In the genomic region with DNA sequence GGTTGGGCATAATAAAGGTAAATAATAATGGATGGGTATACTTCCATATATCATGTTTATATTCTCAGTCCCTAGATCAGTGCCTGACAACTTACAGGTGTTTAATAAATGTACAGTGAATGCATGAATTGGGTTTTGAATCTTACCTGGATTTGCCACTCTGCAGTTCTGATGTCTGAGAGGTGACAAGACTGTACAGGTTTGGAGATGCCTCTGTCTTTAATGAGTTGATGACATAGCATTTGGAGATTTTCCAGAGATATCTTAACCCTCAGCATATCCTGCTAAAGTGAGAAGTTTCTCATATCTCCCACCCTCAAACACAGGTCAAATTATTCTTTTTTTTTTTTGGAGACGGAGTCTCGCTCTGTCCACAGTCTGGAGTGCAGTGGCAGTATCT, we compare ENCODE assay signal across 15 cellular contexts. TPM values are rescaled to one million over a fixed set of nuclear protein-coding genes. Genes with fewer than 3 reads are reported as not detected.
DNase-seq lines count a peak whose midpoint lies in the region; ATAC-seq and TF ChIP-seq lines count a peak whose summit lies in the region.
"Had no signal": no experiment of that assay in that cellular context is flagged by ENCODE, and none has a peak within 500 bp of the region (broad histone marks: within the 10 kb centered on the region; RNA-seq: fewer than 3 reads in every experiment).

No MANE protein-coding gene starts in this region.

- H3K27ac ChIP-seq in neutrophil, result peak overlapping the region; percentile 88
- H3K27ac ChIP-seq in gastrocnemius medialis, result no peak overlapping the region

- peaks cover 3% of the 10 kb centered on the region for H3K36me3 Mint-ChIP-seq in activated CD4-positive, alpha-beta T cell treated with anti-CD3 and anti-CD28 coated beads, Interleukin-2, amount 10 ng/mL, durations not matched to agents 7 days and 5 days (ENCODE audit: low read depth)

- H3K27me3 Mint-ChIP-seq in activated CD4-positive, alpha-beta T cell treated with anti-CD3 and anti-CD28 coated beads, Interleukin-2, amount 10 ng/mL, durations not matched to agents 7 days and 5 days, result peaks cover 12% of the 10 kb centered on the region

- H3K4me1 ChIP-seq in endocrine pancreas (ENCODE audit: control insufficient read depth, insufficient read depth, low read length) (peaks cover 5% of the 10 kb centered on the region), neutrophil (ENCODE audit: control insufficient read depth in 1 of 2, insufficient read depth in 1 of 2, low read depth in 1 of 2, low read length in 1 of 2) (peaks cover 48 to 52% of the 10 kb centered on the region in 2 experiments), gastrocnemius medialis (peaks cover 19 to 22% of the 10 kb centered on the region in 2 donors)

- no peak for DNase-seq in activated CD4-positive, alpha-beta T cell treated with anti-CD3 and anti-CD28 coated beads, Interleukin-2, amount 10 ng/mL, durations not matched to agents 7 days and 5 days
- no peak for DNase-seq in activated CD4-positive, alpha-beta T cell treated with anti-CD3 and anti-CD28 coated beads for 4 hours
- DNase-seq in NCI-H69 (lab: John Stamatoyannopoulos, UW) (peak; percentile 15), dedifferentiated amniotic fluid mesenchymal stem cell (ENCODE audit: extremely low spot score) (no peak), NCI-H774 (lab: John Stamatoyannopoulos, UW) (no peak), gastrocnemius medialis (no peak)
- DNase-seq: ACHN; amniotic stem cell; DMS79 treated with DMSO at 0.1 percent for 48 hours; effector CD8-positive, alpha-beta T cell; left lung; NCI-H2171; stimulated activated CD4-positive, alpha-beta T cell treated with anti-CD3 and anti-CD28 coated beads, Interleukin-15, amount 100 ng/mL, for 24 hours had no signal

- no peaks in the 10 kb centered on the region for H3K9me3 Mint-ChIP-seq in activated CD4-positive, alpha-beta T cell treated with anti-CD3 and anti-CD28 coated beads, Interleukin-2, amount 10 ng/mL, durations not matched to agents 7 days and 5 days

- intact Hi-C loops in gastrocnemius medialis (cut with DNase I; ENCODE audit: low total_unique reads), result no loop called here

- no peaks in the 10 kb centered on the region for H3K9me3 ChIP-seq in endocrine pancreas (ENCODE audit: control insufficient read depth, low read length)
- H3K9me3 ChIP-seq in neutrophil, result no peaks in the 10 kb centered on the region
- H3K9me3 ChIP-seq in gastrocnemius medialis, result no peaks in the 10 kb centered on the region
- H3K9me3 ChIP-seq: left lung had no signal

- CTCF ChIA-PET in activated CD4-positive, alpha-beta T cell treated with anti-CD3 and anti-CD28 coated beads, Interleukin-2, amount 10 ng/mL, durations not matched to agents 7 days and 5 days (lab: Charles Lee), result interaction anchor here (0.8 to 1.4 kb wide), 3 partner anchors 12 to 30 kb away, joined by 3 to 5 read pairs (median 4); no protein-coding TSS in a partner anchor

- H3K4me3 ChIP-seq in endocrine pancreas (ENCODE audit: control insufficient read depth, insufficient read depth, low read length) (peak overlapping the region; percentile 46), neutrophil (ENCODE audit: low read depth in 1 of 2, low read length in 1 of 2) (peak overlapping the region; percentile 75 to 97), gastrocnemius medialis (peak overlapping the region in 1 of 4 donors; percentile 94)

- ATAC-seq in gastrocnemius medialis, result no peak
- ATAC-seq: left lung had no signal

- H3K27ac Mint-ChIP-seq in activated CD4-positive, alpha-beta T cell treated with anti-CD3 and anti-CD28 coated beads, Interleukin-2, amount 10 ng/mL, durations not matched to agents 7 days and 5 days, result no peak overlapping the region

- in situ Hi-C loops in gastrocnemius medialis (cut with MboI; ENCODE audit: low sequenced_read_pairs in 4 of 4), result loop anchor here in 1 of 4 donors (10.0 kb wide), 1 partner anchor 74 kb away; no protein-coding TSS in a partner anchor

- no peak for TF ChIP-seq POLR2A in gastrocnemius medialis (IDR thresholded peaks at IDR 0.05)

- no peaks in the 10 kb centered on the region for H3K27me3 ChIP-seq in endocrine pancreas (ENCODE audit: control insufficient read depth, insufficient read depth, low read length)
- no peaks in the 10 kb centered on the region for H3K27me3 ChIP-seq in neutrophil
- H3K27me3 ChIP-seq in gastrocnemius medialis, result no peaks in the 10 kb centered on the region
- H3K27me3 ChIP-seq: left lung had no signal

- no peak overlapping the region for H3K9ac ChIP-seq in endocrine pancreas (ENCODE audit: control insufficient read depth, insufficient read depth, low read length)

- peak overlapping the region; percentile 17 for H3K4me3 Mint-ChIP-seq in activated CD4-positive, alpha-beta T cell treated with anti-CD3 and anti-CD28 coated beads, Interleukin-2, amount 10 ng/mL, durations not matched to agents 7 days and 5 days

- POLR2A ChIA-PET in activated CD4-positive, alpha-beta T cell treated with anti-CD3 and anti-CD28 coated beads, Interleukin-2, amount 10 ng/mL, durations not matched to agents 7 days and 5 days (lab: Charles Lee), result no interaction called here

- peaks cover 31% of the 10 kb centered on the region for H3K4me1 Mint-ChIP-seq in activated CD4-positive, alpha-beta T cell treated with anti-CD3 and anti-CD28 coated beads, Interleukin-2, amount 10 ng/mL, durations not matched to agents 7 days and 5 days

- no peak for TF ChIP-seq CTCF in neutrophil (IDR thresholded peaks at IDR 0.05)
- TF ChIP-seq CTCF in gastrocnemius medialis (IDR thresholded peaks at IDR 0.05 in 4 of 5, conservative IDR thresholded peaks at IDR 0.05 in 1 of 5), result no peak

- H3K36me3 ChIP-seq in endocrine pancreas (ENCODE audit: control insufficient read depth, insufficient read depth, low read length), result no peaks in the 10 kb centered on the region
- no peaks in the 10 kb centered on the region for H3K36me3 ChIP-seq in neutrophil
- no peaks in the 10 kb centered on the region for H3K36me3 ChIP-seq in gastrocnemius medialis
- H3K36me3 ChIP-seq: left lung had no signal

RNA-seq across cellular contexts. Expression of a gene that starts 2.2 kb away (rescaled TPM):
- 1 to 10 TPM; 8.4 to 8.8 TPM for total RNA-seq in activated CD4-positive, alpha-beta T cell treated with anti-CD3 and anti-CD28 coated beads, Interleukin-2, amount 10 ng/mL, durations not matched to agents 7 days and 5 days
- 1 to 10 TPM; 5.3 to 8.6 (median 7.0) TPM for total RNA-seq in gastrocnemius medialis

RNA-seq across cellular contexts. Expression of a gene that starts 3.5 kb away (rescaled TPM):
- total RNA-seq in activated CD4-positive, alpha-beta T cell treated with anti-CD3 and anti-CD28 coated beads, Interleukin-2, amount 10 ng/mL, durations not matched to agents 7 days and 5 days, result 10 to 100 TPM; 29.8 to 30.2 TPM
- 10 to 100 TPM; 23.2 to 32.6 (median 24.0) TPM for total RNA-seq in gastrocnemius medialis
